8 cellular contexts compared by ENCODE assay signal in genomic region chr2:201406077-201406662, GRCh38. TPM values are rescaled to one million over a fixed set of nuclear protein-coding genes. Genes with fewer than 3 reads are reported as not detected.
DNase-seq lines count a peak whose midpoint lies in the region; ATAC-seq, FAIRE-seq and TF ChIP-seq lines count a peak whose summit lies in the region.

No MANE protein-coding gene starts in this region.

- no peaks in the 10 kb centered on the region for H3K9me2 ChIP-seq in HCT116 (ENCODE audit: insufficient read depth)

- intact Hi-C loops in HCT116 (cut with micrococcal nuclease) = no loop called here
- intact Hi-C loops in activated T-helper 2 cell treated with anti-CD3 and anti-CD28 coated beads, Interferon-gamma antibody, Interleukin-2, Interleukin-4, amounts not matched to agents 10 μg/mL and 5 μg/mL and 100 μg/mL, durations not matched to agents 14 hours and 24 hours and 36 hours (cut with micrococcal nuclease) = loop anchor here (2.0 kb wide), 2 partner anchors 41 to 127 kb away; no protein-coding TSS in a partner anchor

- ATAC-seq in HCT116 = no peak
- no peak for ATAC-seq in GM21390 (IDR thresholded peaks at IDR 0.05; ENCODE audit: unreplicated experiment)
- ATAC-seq in GM18861 (IDR thresholded peaks at IDR 0.05; ENCODE audit: unreplicated experiment) = no peak

- no peaks in the 10 kb centered on the region for H3K27me3 ChIP-seq in HCT116 (ENCODE audit: insufficient read depth, low read length)

- POLR2A ChIA-PET in HCT116 (lab: Charles Lee) = no interaction called here

- peaks cover 37% of the 10 kb centered on the region for H3K36me3 Mint-ChIP-seq in activated T-helper 2 cell treated with anti-CD3 and anti-CD28 coated beads, Interferon-gamma antibody, Interleukin-2, Interleukin-4, amounts not matched to agents 10 μg/mL and 5 μg/mL and 100 μg/mL, durations not matched to agents 14 hours and 24 hours and 36 hours (ENCODE audit: low read depth)

- H3K9me3 Mint-ChIP-seq in activated T-helper 2 cell treated with anti-CD3 and anti-CD28 coated beads, Interferon-gamma antibody, Interleukin-2, Interleukin-4, amounts not matched to agents 10 μg/mL and 5 μg/mL and 100 μg/mL, durations not matched to agents 14 hours and 24 hours and 36 hours = no peaks in the 10 kb centered on the region

- DNase-seq in HCT116 (ENCODE audit: low read depth, low spot score) = no peak
- DNase-seq in activated T-helper 2 cell treated with anti-CD3 and anti-CD28 coated beads, Interferon-gamma antibody, Interleukin-2, Interleukin-4, amounts not matched to agents 10 μg/mL and 5 μg/mL and 100 μg/mL, durations not matched to agents 14 hours and 24 hours and 36 hours (ENCODE audit: low spot score) = no peak
- no peak for DNase-seq in RPMI8226
- DNase-seq in stimulated activated CD4-positive, alpha-beta T cell treated with anti-CD3 and anti-CD28 coated beads, Interleukin-4, amount 100 ng/mL, for 1 hour = no peak

- no peaks in the 10 kb centered on the region for H4K20me1 ChIP-seq in HCT116 (ENCODE audit: insufficient read depth)

- FAIRE-seq in islet of Langerhans (lab: Jason Lieb, UNC) = peak; percentile 98

- no peaks in the 10 kb centered on the region for H3K36me3 ChIP-seq in HCT116 (ENCODE audit: control insufficient read depth in 1 of 2, insufficient read depth in 2 of 2, low read length in 2 of 2)

- no peak overlapping the region for H3K4me3 ChIP-seq in HCT116 (replicated peaks in 1 of 2; ENCODE audit: low read depth in 1 of 2, low read length in 2 of 2)

- peaks cover 32% of the 10 kb centered on the region for H3K4me1 Mint-ChIP-seq in activated T-helper 2 cell treated with anti-CD3 and anti-CD28 coated beads, Interferon-gamma antibody, Interleukin-2, Interleukin-4, amounts not matched to agents 10 μg/mL and 5 μg/mL and 100 μg/mL, durations not matched to agents 14 hours and 24 hours and 36 hours (ENCODE audit: low read depth)

- no peak overlapping the region for H3K9ac ChIP-seq in HCT116 (ENCODE audit: low read length)

- H3K4me1 ChIP-seq in HCT116 (ENCODE audit: control insufficient read depth in 1 of 2, insufficient read depth in 2 of 2, low read length in 2 of 2) = peaks cover 8 to 24% of the 10 kb centered on the region in 2 experiments

- no peaks in the 10 kb centered on the region for H3K79me2 ChIP-seq in HCT116 (ENCODE audit: insufficient read depth, low read length)

- peak overlapping the region; percentile 26; the same call in 1 of the 2 replicates for H3K4me2 ChIP-seq in HCT116 (ENCODE audit: low read length)

- CTCF ChIA-PET in HCT116 (lab: Charles Lee) = no interaction called here

- BruUV-seq in HCT116 (replicated peaks; lab: Mats Ljungman, UMichigan) = no TSS peak

- peak overlapping the region; percentile 20 for H3K27ac Mint-ChIP-seq in activated T-helper 2 cell treated with anti-CD3 and anti-CD28 coated beads, Interferon-gamma antibody, Interleukin-2, Interleukin-4, amounts not matched to agents 10 μg/mL and 5 μg/mL and 100 μg/mL, durations not matched to agents 14 hours and 24 hours and 36 hours

- TF ChIP-seq CTCF in 22Rv1 (IDR thresholded peaks at IDR 0.05) (no peak), HCT116 (IDR thresholded peaks at IDR 0.05 in 2 of 3, conservative IDR thresholded peaks at IDR 0.05 in 1 of 3; ENCODE audit: borderline replicate concordance in 1 of 3, insufficient read depth in 1 of 3, low read depth in 2 of 3, low read length in 2 of 3) (no peak)

- H3K27me3 Mint-ChIP-seq in activated T-helper 2 cell treated with anti-CD3 and anti-CD28 coated beads, Interferon-gamma antibody, Interleukin-2, Interleukin-4, amounts not matched to agents 10 μg/mL and 5 μg/mL and 100 μg/mL, durations not matched to agents 14 hours and 24 hours and 36 hours (ENCODE audit: low read depth) = no peaks in the 10 kb centered on the region

- H3K27ac ChIP-seq in 22Rv1 (peak overlapping the region; percentile 45), HCT116 (ENCODE audit: low read depth, low read length) (no peak overlapping the region)

- no peak for TF ChIP-seq POLR2A in HCT116 (IDR thresholded peaks at IDR 0.05; ENCODE audit: borderline replicate concordance, extremely low read depth, insufficient read depth, insufficient read length)

- H3K4me3 Mint-ChIP-seq in activated T-helper 2 cell treated with anti-CD3 and anti-CD28 coated beads, Interferon-gamma antibody, Interleukin-2, Interleukin-4, amounts not matched to agents 10 μg/mL and 5 μg/mL and 100 μg/mL, durations not matched to agents 14 hours and 24 hours and 36 hours (ENCODE audit: low read depth) = no peak overlapping the region

- RAD21 ChIA-PET in HCT116 (lab: Charles Lee; ENCODE audit: low non-redundant PET in 1 of 2, low total read pairs in 2 of 2, uncharacterized antibody in 2 of 2, unreplicated experiment in 2 of 2) = no interaction called here

- no peak overlapping the region for H2AFZ ChIP-seq in HCT116 (ENCODE audit: low read depth, low read length, poor library complexity, severe bottlenecking)

- TF ChIP-seq RAD21 in HCT116 (IDR thresholded peaks at IDR 0.05; ENCODE audit: low read depth) = no peak

- H3K9me3 ChIP-seq in HCT116 (ENCODE audit: control insufficient read depth in 1 of 2, insufficient read depth in 1 of 2, low read depth in 1 of 2, low read length in 2 of 2) = no peaks in the 10 kb centered on the region

TF ChIP-seq in HCT116, 20 proteins besides CTCF, POLR2A, EP300 and RAD21:
- peak; percentile 59 for TF ChIP-seq SP1 (IDR thresholded peaks at IDR 0.05; ENCODE audit: low read depth)
- no peak for TF ChIP-seq ATF3 (IDR thresholded peaks at IDR 0.05)
- peak; percentile 42 for TF ChIP-seq JUND (IDR thresholded peaks at IDR 0.05)
- TF ChIP-seq CEBPB (IDR thresholded peaks at IDR 0.05; ENCODE audit: low read depth) = peak; percentile 99
- TF ChIP-seq MAX (IDR thresholded peaks at IDR 0.05) = peak; percentile 23; the same call in 1 of the 2 replicates
- TF ChIP-seq POLR2AphosphoS5 (IDR thresholded peaks at IDR 0.05; ENCODE audit: low read depth, low read length) = 0 out of 2 replicates have a peak, but pooled peaks have one; percentile 17
- peak; percentile 58; the same call in 1 of the 2 replicates for TF ChIP-seq CBX3 (IDR thresholded peaks at IDR 0.05; ENCODE audit: low read depth)
- TF ChIP-seq EZH2 (IDR thresholded peaks at IDR 0.05) = no peak

RNA-seq across cellular contexts. Expression of gene TRAK2, which starts 45.1 kb away (rescaled TPM):
- total RNA-seq in HCT116 (2021; ENCODE audit: unreplicated experiment) = 15.2 TPM
- polyA plus RNA-seq in HCT116 (2012) = 5.5 and 7.8 TPM in 2 replicates
- total RNA-seq in activated T-helper 2 cell treated with anti-CD3 and anti-CD28 coated beads, Interferon-gamma antibody, Interleukin-2, Interleukin-4, amounts not matched to agents 10 μg/mL and 5 μg/mL and 100 μg/mL, durations not matched to agents 14 hours and 24 hours and 36 hours = 27.1 and 27.7 TPM in 2 replicates

RNA-seq across cellular contexts. Expression of gene STRADB, which starts 45.4 kb away (rescaled TPM):
- 17.4 TPM for total RNA-seq in HCT116 (2021; ENCODE audit: unreplicated experiment)
- polyA plus RNA-seq in HCT116 (2012) = 11.5 TPM in 2 replicates
- 20.7 and 23.1 TPM in 2 replicates for total RNA-seq in activated T-helper 2 cell treated with anti-CD3 and anti-CD28 coated beads, Interferon-gamma antibody, Interleukin-2, Interleukin-4, amounts not matched to agents 10 μg/mL and 5 μg/mL and 100 μg/mL, durations not matched to agents 14 hours and 24 hours and 36 hours

RNA-seq across cellular contexts. Expression of gene FLACC1, which starts 49.0 kb away (rescaled TPM):
- total RNA-seq in HCT116 (2021; ENCODE audit: unreplicated experiment) = 0.74 TPM
- polyA plus RNA-seq in HCT116 (2012) = 0.14 TPM in 1 of 2 replicates, not detected in the other
- total RNA-seq in activated T-helper 2 cell treated with anti-CD3 and anti-CD28 coated beads, Interferon-gamma antibody, Interleukin-2, Interleukin-4, amounts not matched to agents 10 μg/mL and 5 μg/mL and 100 μg/mL, durations not matched to agents 14 hours and 24 hours and 36 hours = 0.84 and 1.6 TPM in 2 replicates
